ENCODE assay signal across 29 cellular contexts in genomic region chr11:27777013-27777412, GRCh38.
A peak's percentile ranks its signal among the peaks of the same experiment; 100 is the strongest.
DNase-seq lines count a peak whose midpoint lies in the region; ATAC-seq, FAIRE-seq and TF ChIP-seq lines count a peak whose summit lies in the region.
"Had no signal": no experiment of that assay in that cellular context is flagged by ENCODE, and none has a peak within 500 bp of the region (broad histone marks: within the 10 kb centered on the region; RNA-seq: fewer than 3 reads in every experiment).

No MANE protein-coding gene starts in this region.

- peak overlapping the region; percentile 17; the same call in 1 of the 3 replicates for H3K4me2 ChIP-seq in A549
- peak overlapping the region; percentile 60 for H3K4me2 ChIP-seq in HCT116 (ENCODE audit: low read length)
- no peak overlapping the region for H3K4me2 ChIP-seq in osteoblast (ENCODE audit: insufficient read depth, low read length)
- H3K4me2 ChIP-seq: BLaER1 treated with 17β-estradiol and CSF1 and Interleukin-3, amounts not matched to agents 10 nM and 100 nM; PC-9 had no signal

- WGBS in A549 (ENCODE audit: missing lambda C conversion rate), result 29% methylated on average over 3 of the region's 3 CpGs

- H3K9ac ChIP-seq in HCT116 (ENCODE audit: low read length), result no peak overlapping the region
- H3K9ac ChIP-seq: BLaER1 treated with 17β-estradiol and CSF1 and Interleukin-3, amounts not matched to agents 10 nM and 100 nM; GM23248 had no signal

- no peaks in the 10 kb centered on the region for H3K9me3 ChIP-seq in A549
- no peaks in the 10 kb centered on the region for H3K9me3 ChIP-seq in HCT116 (ENCODE audit: control insufficient read depth in 1 of 2, insufficient read depth in 1 of 2, low read depth in 1 of 2, low read length in 2 of 2)
- no peaks in the 10 kb centered on the region for H3K9me3 ChIP-seq in osteoblast (ENCODE audit: low read depth, low read length)
- H3K9me3 ChIP-seq: BLaER1 treated with 17β-estradiol and CSF1 and Interleukin-3, amounts not matched to agents 10 nM and 100 nM; Caco-2 had no signal

- H3K27me3 Mint-ChIP-seq in activated naive CD4-positive, alpha-beta T cell treated with anti-CD3 and anti-CD28 coated beads, Interleukin-2, amount 10 ng/mL, durations not matched to agents 7 days and 5 days, result no peaks in the 10 kb centered on the region

- RAD21 ChIA-PET in HCT116 (lab: Charles Lee; ENCODE audit: low non-redundant PET in 1 of 2, low total read pairs in 2 of 2, uncharacterized antibody in 2 of 2, unreplicated experiment in 2 of 2), result no interaction called here

- BruUV-seq in HCT116 (replicated peaks; lab: Mats Ljungman, UMichigan), result no TSS peak

- no peak for TF ChIP-seq RAD21 in A549 (conservative IDR thresholded peaks at IDR 0.05 in 1 of 2, IDR thresholded peaks at IDR 0.05 in 1 of 2)
- TF ChIP-seq RAD21 in HCT116 (IDR thresholded peaks at IDR 0.05; ENCODE audit: low read depth), result no peak

- H3K4me3 Mint-ChIP-seq in activated naive CD4-positive, alpha-beta T cell treated with anti-CD3 and anti-CD28 coated beads, Interleukin-2, amount 10 ng/mL, durations not matched to agents 7 days and 5 days, result no peak overlapping the region
- H3K4me3 Mint-ChIP-seq: CD8-positive, alpha-beta T cell had no signal

- H2AFZ ChIP-seq in HCT116 (ENCODE audit: low read depth, low read length, poor library complexity, severe bottlenecking) (peak overlapping the region; percentile 93), osteoblast (ENCODE audit: low read length) (no peak overlapping the region)
- H2AFZ ChIP-seq: GM23248, PC-9 had no signal

- TF ChIP-seq EP300 in A549 (IDR thresholded peaks at IDR 0.05), result no peak

- no peaks in the 10 kb centered on the region for H3K9me2 ChIP-seq in HCT116 (ENCODE audit: insufficient read depth)

- H3K36me3 ChIP-seq in HCT116 (ENCODE audit: control insufficient read depth in 1 of 2, insufficient read depth in 2 of 2, low read length in 2 of 2), result no peaks in the 10 kb centered on the region
- no peaks in the 10 kb centered on the region for H3K36me3 ChIP-seq in osteoblast (ENCODE audit: insufficient read depth, low read length)
- H3K36me3 ChIP-seq: BLaER1 treated with 17β-estradiol and CSF1 and Interleukin-3, amounts not matched to agents 10 nM and 100 nM had no signal

- no peak overlapping the region for H3K27ac ChIP-seq in A549
- no peak overlapping the region for H3K27ac ChIP-seq in HCT116 (ENCODE audit: low read depth, low read length)
- H3K27ac ChIP-seq in osteoblast (ENCODE audit: low read depth, low read length), result no peak overlapping the region
- H3K27ac ChIP-seq: 22Rv1; BLaER1 treated with 17β-estradiol and CSF1 and Interleukin-3, amounts not matched to agents 10 nM and 100 nM; GM23248; PC-9 had no signal

- H3K79me2 ChIP-seq in HCT116 (ENCODE audit: insufficient read depth, low read length) (no peaks in the 10 kb centered on the region), osteoblast (ENCODE audit: insufficient read depth, low read length) (no peaks in the 10 kb centered on the region)

- no peak for ATAC-seq in A549
- ATAC-seq in HCT116, result peak; percentile 70
- ATAC-seq: CD8-positive, alpha-beta T cell; K562; Right ventricle myocardium inferior had no signal

- TF ChIP-seq CTCF in A549 (IDR thresholded peaks at IDR 0.05) (no peak), HCT116 (IDR thresholded peaks at IDR 0.05 in 2 of 3, conservative IDR thresholded peaks at IDR 0.05 in 1 of 3; ENCODE audit: borderline replicate concordance in 1 of 3, insufficient read depth in 1 of 3, low read depth in 2 of 3, low read length in 2 of 3) (no peak), astrocyte of the spinal cord (IDR thresholded peaks at IDR 0.05; ENCODE audit: low read depth, low read length) (no peak), osteoblast (IDR thresholded peaks at IDR 0.05; ENCODE audit: extremely low read depth, low read depth, low read length) (no peak)

- no peak for FAIRE-seq in A549 (lab: Jason Lieb, UNC)
- FAIRE-seq: GM18507, K562 had no signal

- no peaks in the 10 kb centered on the region for H3K27me3 ChIP-seq in HCT116 (ENCODE audit: insufficient read depth, low read length)
- peaks cover 19% of the 10 kb centered on the region for H3K27me3 ChIP-seq in osteoblast (ENCODE audit: insufficient read depth, low read length)
- H3K27me3 ChIP-seq: BLaER1 treated with 17β-estradiol and CSF1 and Interleukin-3, amounts not matched to agents 10 nM and 100 nM had no signal

- no peak overlapping the region for H3K27ac Mint-ChIP-seq in activated naive CD4-positive, alpha-beta T cell treated with anti-CD3 and anti-CD28 coated beads, Interleukin-2, amount 10 ng/mL, durations not matched to agents 7 days and 5 days
- H3K27ac Mint-ChIP-seq: CD8-positive, alpha-beta T cell had no signal

- H3K4me1 Mint-ChIP-seq in activated naive CD4-positive, alpha-beta T cell treated with anti-CD3 and anti-CD28 coated beads, Interleukin-2, amount 10 ng/mL, durations not matched to agents 7 days and 5 days, result no peaks in the 10 kb centered on the region

- H3K4me1 ChIP-seq in A549, result peaks cover 7% of the 10 kb centered on the region; the same call in 1 of the 3 replicates
- H3K4me1 ChIP-seq in HCT116 (ENCODE audit: control insufficient read depth in 1 of 2, insufficient read depth in 2 of 2, low read length in 2 of 2), result peaks cover 13% of the 10 kb centered on the region in 2 experiments; a peak in 3 of 4 replicates
- H3K4me1 ChIP-seq in osteoblast (ENCODE audit: insufficient read depth, low read length), result no peaks in the 10 kb centered on the region
- H3K4me1 ChIP-seq: BLaER1 treated with 17β-estradiol and CSF1 and Interleukin-3, amounts not matched to agents 10 nM and 100 nM; Caco-2 had no signal

- no peaks in the 10 kb centered on the region for H4K20me1 ChIP-seq in HCT116 (ENCODE audit: insufficient read depth)
- H4K20me1 ChIP-seq in osteoblast (ENCODE audit: insufficient read depth, low read length), result no peaks in the 10 kb centered on the region
- H4K20me1 ChIP-seq: BLaER1 treated with 17β-estradiol and CSF1 and Interleukin-3, amounts not matched to agents 10 nM and 100 nM had no signal

- H3K4me3 ChIP-seq in A549 (no peak overlapping the region), HCT116 (replicated peaks in 1 of 2; ENCODE audit: low read depth in 1 of 2, low read length in 2 of 2) (peak overlapping the region in 1 of 2 experiments; percentile 27; a peak in 2 of 4 replicates), astrocyte of the spinal cord (ENCODE audit: low read depth, low read length) (no peak overlapping the region), osteoblast (ENCODE audit: insufficient read depth, low read length) (no peak overlapping the region)
- H3K4me3 ChIP-seq: BLaER1 treated with 17β-estradiol and CSF1 and Interleukin-3, amounts not matched to agents 10 nM and 100 nM; GM23248; K562; PC-9 had no signal

- no peak for DNase-seq in A549 (ENCODE audit: low read depth in 1 of 2, low spot score in 1 of 2)
- DNase-seq in HCT116 (ENCODE audit: low read depth, low spot score), result no peak
- peak; percentile 12 for DNase-seq in astrocyte of the spinal cord (ENCODE audit: low read depth, low spot score)
- DNase-seq in kidney tubule cell (ENCODE audit: low spot score), result peak; percentile 7
- no peak for DNase-seq in iPS-NIHi11 (ENCODE audit: low spot score)
- no peak for DNase-seq in NK-92 treated with Interleukin-12 subunit alpha and Interleukin-12 subunit beta, amount 100 ng/mL, for 24 hours (lab: John Stamatoyannopoulos, UW)
- no peak for DNase-seq in osteoblast (ENCODE audit: insufficient read length, low spot score, missing footprints)
- no peak for DNase-seq in activated naive CD4-positive, alpha-beta T cell treated with anti-CD3 and anti-CD28 coated beads, Interleukin-2, amount 10 ng/mL, durations not matched to agents 7 days and 5 days
- DNase-seq: AML-193; Caco-2; CD8-positive, alpha-beta T cell; DMS 273 treated with DMSO at 0.1 percent for 48 hours; DMS79; GM23248; H7; Kasumi-1; NCI-H1105 treated with DMSO at 0.1 percent for 48 hours; NCI-H146; NCI-H1930; NCI-H2107; NCI-H446; NCI-H526; NCI-H82; PC-9 had no signal

- no peaks in the 10 kb centered on the region for H3K36me3 Mint-ChIP-seq in activated naive CD4-positive, alpha-beta T cell treated with anti-CD3 and anti-CD28 coated beads, Interleukin-2, amount 10 ng/mL, durations not matched to agents 7 days and 5 days
- H3K36me3 Mint-ChIP-seq: CD8-positive, alpha-beta T cell had no signal

- in situ Hi-C loops in astrocyte of the spinal cord (cut with HindIII; ENCODE audit: low sequenced_read_pairs), result no loop called here

- POLR2A ChIA-PET in A549 (lab: Yijun Ruan, JAX), result no interaction called here
- POLR2A ChIA-PET in HCT116 (lab: Charles Lee), result no interaction called here

- peaks cover 2% of the 10 kb centered on the region for H3K9me3 Mint-ChIP-seq in activated naive CD4-positive, alpha-beta T cell treated with anti-CD3 and anti-CD28 coated beads, Interleukin-2, amount 10 ng/mL, durations not matched to agents 7 days and 5 days
- H3K9me3 Mint-ChIP-seq: CD8-positive, alpha-beta T cell had no signal

- CTCF ChIA-PET in A549 (lab: Yijun Ruan, JAX) (no interaction called here), HCT116 (lab: Charles Lee) (no interaction called here)
- CTCF ChIA-PET in activated naive CD4-positive, alpha-beta T cell treated with anti-CD3 and anti-CD28 coated beads, Interleukin-2, amount 10 ng/mL, durations not matched to agents 7 days and 5 days (lab: Charles Lee), result no interaction called here

- intact Hi-C loops in HCT116 (cut with micrococcal nuclease), result no loop called here

- TF ChIP-seq POLR2A in A549 (IDR thresholded peaks at IDR 0.05; ENCODE audit: low read length), result no peak
- TF ChIP-seq POLR2A in HCT116 (IDR thresholded peaks at IDR 0.05; ENCODE audit: borderline replicate concordance, extremely low read depth, insufficient read depth, insufficient read length), result no peak

TF ChIP-seq in A549, 52 proteins besides CTCF, POLR2A, EP300 and RAD21 (continues in another document):
- TF ChIP-seq MYC (IDR thresholded peaks at IDR 0.05; ENCODE audit: borderline replicate concordance, low read length), result no peak
- no peak for TF ChIP-seq ZNF302 (CRISPR knock-in tag; IDR thresholded peaks at IDR 0.05)

TF ChIP-seq in HCT116, 20 proteins besides CTCF, POLR2A, EP300 and RAD21 (continues in another document):
- no peak for TF ChIP-seq FOSL1 (IDR thresholded peaks at IDR 0.05; ENCODE audit: low read depth)
- no peak for TF ChIP-seq ELF1 (IDR thresholded peaks at IDR 0.05; ENCODE audit: borderline replicate concordance, low read depth)
- no peak for TF ChIP-seq TCF7L2 (IDR thresholded peaks at IDR 0.05; ENCODE audit: borderline replicate concordance, extremely low read depth, insufficient read depth, insufficient read length)
- no peak for TF ChIP-seq MAX (IDR thresholded peaks at IDR 0.05)
- TF ChIP-seq ZNF274 (IDR thresholded peaks at IDR 0.05; ENCODE audit: low read depth, low read length), result no peak
- TF ChIP-seq, protein P1, sequence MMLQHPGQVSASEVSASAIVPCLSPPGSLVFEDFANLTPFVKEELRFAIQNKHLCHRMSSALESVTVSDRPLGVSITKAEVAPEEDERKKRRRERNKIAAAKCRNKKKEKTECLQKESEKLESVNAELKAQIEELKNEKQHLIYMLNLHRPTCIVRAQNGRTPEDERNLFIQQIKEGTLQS (IDR thresholded peaks at IDR 0.05), result no peak
- TF ChIP-seq SIN3A (IDR thresholded peaks at IDR 0.05; ENCODE audit: low read depth), result no peak
- no peak for TF ChIP-seq CEBPB (IDR thresholded peaks at IDR 0.05; ENCODE audit: low read depth)

Comparison
In these comparisons a context has a peak if more than half of its experiments do, and no peak if none do; other contexts are left out.
1. DNase-seq: peak in astrocyte of the spinal cord (single experiment) and kidney tubule cell (single experiment); none in A549 (0 of 2), HCT116 (single experiment), iPS-NIHi11 (single experiment), NK-92 treated with Interleukin-12 subunit alpha and Interleukin-12 subunit beta, amount 100 ng/mL, for 24 hours (single experiment), osteoblast (single experiment) and activated naive CD4-positive, alpha-beta T cell treated with anti-CD3 and anti-CD28 coated beads, Interleukin-2, amount 10 ng/mL, durations not matched to agents 7 days and 5 days (single experiment).